ENCODE assay signal across 9 cellular contexts in the genomic region with DNA sequence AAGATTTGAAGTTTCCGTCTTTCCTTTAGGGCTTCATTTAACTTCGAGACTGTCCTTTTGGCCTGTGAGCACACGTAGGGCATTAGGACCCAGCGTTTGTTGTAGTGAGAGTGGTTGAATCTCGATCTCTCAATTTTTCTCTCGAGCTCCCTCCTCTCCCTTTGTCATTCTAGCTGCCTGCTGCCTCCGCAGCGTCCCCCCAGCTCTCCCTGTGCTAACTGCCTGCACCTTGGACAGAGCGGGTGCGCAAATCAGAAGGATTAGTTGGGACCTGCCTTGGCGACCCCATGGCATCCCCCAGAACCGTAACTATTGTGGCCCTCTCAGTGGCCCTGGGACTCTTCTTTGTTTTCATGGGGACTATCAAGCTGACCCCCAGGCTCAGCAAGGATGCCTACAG. TPM values are rescaled to one million over a fixed set of nuclear protein-coding genes. Genes with fewer than 3 reads are reported as not detected.
DNase-seq lines count a peak whose midpoint lies in the region; TF ChIP-seq lines count a peak whose summit lies in the region.
"Had no signal": no experiment of that assay in that cellular context is flagged by ENCODE, and none has a peak within 500 bp of the region (broad histone marks: within the 10 kb centered on the region; RNA-seq: fewer than 3 reads in every experiment).

A gene with protein sequence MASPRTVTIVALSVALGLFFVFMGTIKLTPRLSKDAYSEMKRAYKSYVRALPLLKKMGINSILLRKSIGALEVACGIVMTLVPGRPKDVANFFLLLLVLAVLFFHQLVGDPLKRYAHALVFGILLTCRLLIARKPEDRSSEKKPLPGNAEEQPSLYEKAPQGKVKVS (plus strand): TSS at position 164 of the 400 bp plus-strand sequence. CDS start 124 bp downstream, at position 288.

- DNase-seq in ELF-1 (ENCODE audit: low read depth, low spot score) = peak; percentile 63
- peak; percentile 54 for DNase-seq in SK-N-SH
- peak; percentile 3 to 75 (median 40) for DNase-seq in head of caudate nucleus
- no peak for DNase-seq in progenitor cell of endocrine pancreas (ENCODE audit: low spot score, unreplicated experiment)
- DNase-seq in COLO668 (lab: John Stamatoyannopoulos, UW; ENCODE audit: unreplicated experiment) = no peak
- DNase-seq in stimulated activated CD4-positive, alpha-beta T cell treated with anti-CD3 and anti-CD28 coated beads, Interleukin-1b, Interleukin-23, amount 100 ng/mL, for 48 hours = no peak
- no peak for DNase-seq in NCI-H2171 treated with DMSO at 0.1 percent for 48 hours (lab: John Stamatoyannopoulos, UW)
- DNase-seq in stimulated activated CD4-positive, alpha-beta T cell treated with anti-CD3 and anti-CD28 coated beads, Interleukin-2, amount 100 ng/mL, for 24 hours = no peak
- DNase-seq: MV-4-11 had no signal

- peak within 1 kb of the TSS; percentile 67 for H2AFZ ChIP-seq in SK-N-SH (ENCODE audit: low read depth)

- peak within 1 kb of the TSS; percentile 62 for H3K4me2 ChIP-seq in SK-N-SH

- H3K4me1 ChIP-seq in SK-N-SH (ENCODE audit: control insufficient read depth in 1 of 2, insufficient read depth in 2 of 2, low read depth in 1 of 2, low read length in 1 of 2) = peaks cover 0 to 8% of the 10 kb centered on the region in 2 experiments; a peak in 1 of 4 replicates

- H3K36me3 ChIP-seq in SK-N-SH (replicated peaks in 1 of 2; ENCODE audit: control insufficient read depth in 1 of 2, insufficient read depth in 2 of 2, low read length in 1 of 2) = no peaks in the 10 kb centered on the region

- peaks cover 7% of the 10 kb centered on the region for H3K9me3 Mint-ChIP-seq in progenitor cell of endocrine pancreas (ENCODE audit: low read depth)

- POLR2A ChIA-PET in SK-N-SH (lab: Yijun Ruan, JAX) = no interaction called here

- TF ChIP-seq CTCF in SK-N-SH (IDR thresholded peaks at IDR 0.05) (no peak), progenitor cell of endocrine pancreas (IDR thresholded peaks at IDR 0.05; ENCODE audit: unreplicated experiment) (no peak)

- 8% methylated on average over 12 of the region's 12 CpGs for WGBS in SK-N-SH (ENCODE audit: low lambda C conversion rate)

- H4K20me1 ChIP-seq in SK-N-SH (ENCODE audit: insufficient read depth) = no peaks in the 10 kb centered on the region

- H3K4me3 Mint-ChIP-seq in progenitor cell of endocrine pancreas (ENCODE audit: low read depth) = peak within 1 kb of the TSS; percentile 83

- peak within 1 kb of the TSS; percentile 39; the same call in 1 of the 2 replicates for H3K9ac ChIP-seq in SK-N-SH

- intact Hi-C loops in head of caudate nucleus (cut with DNase I) = no loop called here

- H3K4me3 ChIP-seq in SK-N-SH (ENCODE audit: low read depth in 2 of 2, low read length in 1 of 2) = peak within 1 kb of the TSS; percentile 60 to 64

- peaks cover 3% of the 10 kb centered on the region for H3K27me3 Mint-ChIP-seq in progenitor cell of endocrine pancreas

- H3K9me3 ChIP-seq in SK-N-SH = no peaks in the 10 kb centered on the region

- CTCF ChIA-PET in SK-N-SH (lab: Yijun Ruan, JAX) = interaction anchor here (0.6 kb wide), 1 partner anchor 72 kb away, joined by 3 read pairs; no protein-coding TSS in a partner anchor

- TF ChIP-seq EP300 in SK-N-SH (IDR thresholded peaks at IDR 0.05; ENCODE audit: borderline replicate concordance in 1 of 2, low read depth in 1 of 2, low read length in 1 of 2) = no peak

- no peak within 1 kb of the TSS; a peak in 1 of 4 replicates for H3K27ac ChIP-seq in SK-N-SH (ENCODE audit: low read depth in 2 of 2, low read length in 1 of 2)

- H3K9me2 ChIP-seq in SK-N-SH = no peaks in the 10 kb centered on the region

- peak within 1 kb of the TSS; percentile 42 for H3K27ac Mint-ChIP-seq in progenitor cell of endocrine pancreas

- peaks cover 7% of the 10 kb centered on the region for H3K4me1 Mint-ChIP-seq in progenitor cell of endocrine pancreas (ENCODE audit: low read depth)

- no peaks in the 10 kb centered on the region for H3K36me3 Mint-ChIP-seq in progenitor cell of endocrine pancreas (ENCODE audit: insufficient read depth)

- H3F3A ChIP-seq in SK-N-SH (replicated peaks; ENCODE audit: insufficient read depth) = peaks cover 3% of the 10 kb centered on the region

- no peak for TF ChIP-seq RAD21 in SK-N-SH (IDR thresholded peaks at IDR 0.05; ENCODE audit: low read length)

- H3K79me2 ChIP-seq in SK-N-SH (ENCODE audit: insufficient read depth) = no peaks in the 10 kb centered on the region

- no peaks in the 10 kb centered on the region; the same call in 1 of the 2 replicates for H3K27me3 ChIP-seq in SK-N-SH (ENCODE audit: insufficient read depth)

TF ChIP-seq in SK-N-SH, 30 proteins besides CTCF, POLR2A, EP300 and RAD21:
- TF ChIP-seq, protein P1, sequence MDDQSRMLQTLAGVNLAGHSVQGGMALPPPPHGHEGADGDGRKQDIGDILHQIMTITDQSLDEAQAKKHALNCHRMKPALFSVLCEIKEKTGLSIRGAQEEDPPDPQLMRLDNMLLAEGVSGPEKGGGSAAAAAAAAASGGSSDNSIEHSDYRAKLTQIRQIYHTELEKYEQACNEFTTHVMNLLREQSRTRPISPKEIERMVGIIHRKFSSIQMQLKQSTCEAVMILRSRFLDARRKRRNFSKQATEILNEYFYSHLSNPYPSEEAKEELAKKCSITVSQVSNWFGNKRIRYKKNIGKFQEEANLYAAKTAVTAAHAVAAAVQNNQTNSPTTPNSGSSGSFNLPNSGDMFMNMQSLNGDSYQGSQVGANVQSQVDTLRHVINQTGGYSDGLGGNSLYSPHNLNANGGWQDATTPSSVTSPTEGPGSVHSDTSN (IDR thresholded peaks at IDR 0.05) = 0 out of 2 replicates have a peak, but pooled peaks have one; percentile 11
- TF ChIP-seq POLR2AphosphoS5 (IDR thresholded peaks at IDR 0.05; ENCODE audit: low read depth, low read length) (peak; percentile 46; the same call in 1 of the 2 replicates), MEF2A (IDR thresholded peaks at IDR 0.05; ENCODE audit: borderline replicate concordance, low read depth) (no peak), GATA2 (CRISPR knock-in tag; IDR thresholded peaks at IDR 0.05) (no peak)
- TF ChIP-seq, protein P2, sequence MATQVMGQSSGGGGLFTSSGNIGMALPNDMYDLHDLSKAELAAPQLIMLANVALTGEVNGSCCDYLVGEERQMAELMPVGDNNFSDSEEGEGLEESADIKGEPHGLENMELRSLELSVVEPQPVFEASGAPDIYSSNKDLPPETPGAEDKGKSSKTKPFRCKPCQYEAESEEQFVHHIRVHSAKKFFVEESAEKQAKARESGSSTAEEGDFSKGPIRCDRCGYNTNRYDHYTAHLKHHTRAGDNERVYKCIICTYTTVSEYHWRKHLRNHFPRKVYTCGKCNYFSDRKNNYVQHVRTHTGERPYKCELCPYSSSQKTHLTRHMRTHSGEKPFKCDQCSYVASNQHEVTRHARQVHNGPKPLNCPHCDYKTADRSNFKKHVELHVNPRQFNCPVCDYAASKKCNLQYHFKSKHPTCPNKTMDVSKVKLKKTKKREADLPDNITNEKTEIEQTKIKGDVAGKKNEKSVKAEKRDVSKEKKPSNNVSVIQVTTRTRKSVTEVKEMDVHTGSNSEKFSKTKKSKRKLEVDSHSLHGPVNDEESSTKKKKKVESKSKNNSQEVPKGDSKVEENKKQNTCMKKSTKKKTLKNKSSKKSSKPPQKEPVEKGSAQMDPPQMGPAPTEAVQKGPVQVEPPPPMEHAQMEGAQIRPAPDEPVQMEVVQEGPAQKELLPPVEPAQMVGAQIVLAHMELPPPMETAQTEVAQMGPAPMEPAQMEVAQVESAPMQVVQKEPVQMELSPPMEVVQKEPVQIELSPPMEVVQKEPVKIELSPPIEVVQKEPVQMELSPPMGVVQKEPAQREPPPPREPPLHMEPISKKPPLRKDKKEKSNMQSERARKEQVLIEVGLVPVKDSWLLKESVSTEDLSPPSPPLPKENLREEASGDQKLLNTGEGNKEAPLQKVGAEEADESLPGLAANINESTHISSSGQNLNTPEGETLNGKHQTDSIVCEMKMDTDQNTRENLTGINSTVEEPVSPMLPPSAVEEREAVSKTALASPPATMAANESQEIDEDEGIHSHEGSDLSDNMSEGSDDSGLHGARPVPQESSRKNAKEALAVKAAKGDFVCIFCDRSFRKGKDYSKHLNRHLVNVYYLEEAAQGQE (IDR thresholded peaks at IDR 0.05; ENCODE audit: low read depth, low read length) = peak; percentile 71; the same call in 1 of the 2 replicates

RNA-seq across cellular contexts. Expression of the gene that starts here (rescaled TPM):
- polyA plus RNA-seq in SK-N-SH (2012; rRNA removed) = 5.6 and 6.6 TPM in 2 replicates
- 6.6 and 6.9 TPM in 2 replicates for polyA plus RNA-seq in SK-N-SH (2012; cell fraction: cytosol; rRNA removed)
- polyA plus RNA-seq in SK-N-SH (2012; cell fraction: nucleus; rRNA removed) = 1.5 and 2.4 TPM in 2 replicates
- total RNA-seq in progenitor cell of endocrine pancreas = 5.8 and 7.6 TPM in 2 replicates

Comparison
In these comparisons a context has a peak if more than half of its experiments do, and no peak if none do; other contexts are left out.
1. DNase-seq: peak in ELF-1 (single experiment), SK-N-SH (single experiment) and head of caudate nucleus (42 of 42); none in progenitor cell of endocrine pancreas (single experiment), COLO668 (single experiment), stimulated activated CD4-positive, alpha-beta T cell treated with anti-CD3 and anti-CD28 coated beads, Interleukin-1b, Interleukin-23, amount 100 ng/mL, for 48 hours (single experiment), NCI-H2171 treated with DMSO at 0.1 percent for 48 hours (single experiment) and stimulated activated CD4-positive, alpha-beta T cell treated with anti-CD3 and anti-CD28 coated beads, Interleukin-2, amount 100 ng/mL, for 24 hours (0 of 2).